ENCODE assay signal across 23 cellular contexts in the genomic region with DNA sequence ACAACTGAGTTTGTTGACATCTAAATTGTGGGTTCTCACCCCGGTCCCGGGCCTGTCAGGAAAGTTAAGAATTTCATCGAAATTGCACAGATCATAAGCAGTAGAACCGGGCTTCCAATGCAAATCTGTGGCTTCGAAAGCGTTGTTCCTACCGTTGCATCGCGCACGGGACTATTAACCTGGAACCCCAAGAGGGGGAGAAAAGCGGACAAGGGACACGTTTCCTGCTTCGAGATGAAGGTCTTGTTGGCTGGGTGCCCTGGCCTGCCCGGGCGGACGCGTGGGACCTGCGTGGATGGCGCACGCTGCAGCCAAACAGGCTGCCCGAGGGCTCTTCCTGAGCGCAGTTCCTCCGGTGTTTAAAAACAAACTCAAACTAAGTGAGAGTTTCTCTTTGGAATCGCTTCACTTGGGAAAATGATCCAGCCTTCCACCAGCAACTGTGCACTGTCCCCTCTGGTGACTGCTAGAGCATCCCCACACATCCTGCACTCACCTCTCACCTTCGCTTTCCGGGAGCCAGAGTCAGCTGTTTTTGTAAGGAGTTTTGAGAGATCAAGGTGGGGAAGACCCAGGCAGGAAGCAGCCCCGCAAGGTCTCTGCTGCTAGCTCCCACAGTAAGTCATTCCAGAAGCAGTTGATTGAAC. TPM values are rescaled to one million over a fixed set of nuclear protein-coding genes. Genes with fewer than 3 reads are reported as not detected.
DNase-seq lines count a peak whose midpoint lies in the region; ATAC-seq and TF ChIP-seq lines count a peak whose summit lies in the region.
"Had no signal": no experiment of that assay in that cellular context is flagged by ENCODE, and none has a peak within 500 bp of the region (broad histone marks: within the 10 kb centered on the region; RNA-seq: fewer than 3 reads in every experiment).

No MANE protein-coding gene starts in this region.

- peak overlapping the region in 7 of 12 donors; percentile 21 to 90 (median 68) for H3K4me3 ChIP-seq in heart left ventricle
- H3K4me3 ChIP-seq: esophagus muscularis mucosa, K562, SK-N-MC, suprapubic skin, uterus had no signal

- H3K4me1 Mint-ChIP-seq in brain (peaks cover 30% of the 10 kb centered on the region), memory B cell (no peaks in the 10 kb centered on the region)

- no peak for TF ChIP-seq POLR2A in heart left ventricle (IDR thresholded peaks at IDR 0.05)

- peaks cover 0 to 7% (median 4%) of the 10 kb centered on the region in 5 experiments for H3K9me3 Mint-ChIP-seq in brain
- H3K9me3 Mint-ChIP-seq in memory B cell, result peaks cover 1% of the 10 kb centered on the region
- H3K9me3 Mint-ChIP-seq: natural killer cell had no signal

- H3K27me3 Mint-ChIP-seq in brain (peaks cover 100% of the 10 kb centered on the region), memory B cell (peaks cover 26% of the 10 kb centered on the region)

- DNase-seq in heart left ventricle, result peak in 1 of 5 donors; percentile 50
- DNase-seq in Right ventricle myocardium superior, result no peak
- no peak for DNase-seq in memory B cell (ENCODE audit: low spot score in 2 of 2)
- no peak for DNase-seq in DMS79 (lab: John Stamatoyannopoulos, UW)
- DNase-seq in NCI-H1092 (lab: John Stamatoyannopoulos, UW), result no peak
- DNase-seq: C1 segment of cervical spinal cord; effector memory CD4-positive, alpha-beta T cell; MM.1S; natural killer cell; NCI-H1436; NCI-H524; T1000; uterus had no signal

- no peak for ATAC-seq in heart left ventricle
- ATAC-seq in Right ventricle myocardium superior (ENCODE audit: poor library complexity), result no peak
- no peak for ATAC-seq in memory B cell (ENCODE audit: low read depth)
- no peak for ATAC-seq in HG02763 (IDR thresholded peaks at IDR 0.05; ENCODE audit: unreplicated experiment)
- ATAC-seq in GM18868 (IDR thresholded peaks at IDR 0.05; ENCODE audit: unreplicated experiment), result no peak
- ATAC-seq: HCT116, K562, natural killer cell had no signal

- no peaks in the 10 kb centered on the region for H3K9me3 ChIP-seq in heart left ventricle
- H3K9me3 ChIP-seq: esophagus muscularis mucosa, suprapubic skin, uterus had no signal

- peaks cover 0 to 98% (median 18%) of the 10 kb centered on the region in 9 donors for H3K27me3 ChIP-seq in heart left ventricle

- H3K4me3 Mint-ChIP-seq in brain (peak overlapping the region in 3 of 5 experiments; percentile 64 to 78 (median 71)), memory B cell (no peak overlapping the region)
- H3K4me3 Mint-ChIP-seq: natural killer cell had no signal

- intact Hi-C loops in heart left ventricle (cut with DNase I) (loop anchor here in 5 of 10 donors (5.0 to 10.0 kb wide), 5 partner anchors 113 to 266 kb away; no protein-coding TSS in a partner anchor), Right ventricle myocardium superior (cut with DNase I) (loop anchor here (5.0 to 10.0 kb wide), 2 partner anchors 118 to 166 kb away; no protein-coding TSS in a partner anchor)

- TF ChIP-seq CTCF in heart left ventricle (IDR thresholded peaks at IDR 0.05) (no peak), brain (conservative IDR thresholded peaks at IDR 0.05) (no peak)

- no peaks in the 10 kb centered on the region for H3K36me3 ChIP-seq in heart left ventricle
- H3K36me3 ChIP-seq: esophagus muscularis mucosa, suprapubic skin, uterus had no signal

- WGBS in heart left ventricle, 4 donors, result 34 to 64% (median 37%) methylated on average over 27 of the region's 27 CpGs

- H3K36me3 Mint-ChIP-seq in brain (no peaks in the 10 kb centered on the region), memory B cell (peaks cover 2% of the 10 kb centered on the region)
- H3K36me3 Mint-ChIP-seq: natural killer cell had no signal

- H3K27ac Mint-ChIP-seq in brain, result no peak overlapping the region
- peak overlapping the region; percentile 43 for H3K27ac Mint-ChIP-seq in memory B cell
- H3K27ac Mint-ChIP-seq: natural killer cell had no signal

- peak overlapping the region in 7 of 12 donors; percentile 6 to 97 (median 93) for H3K27ac ChIP-seq in heart left ventricle
- H3K27ac ChIP-seq: esophagus muscularis mucosa, SK-N-MC, suprapubic skin, uterus had no signal

- peaks cover 0 to 25% (median 6%) of the 10 kb centered on the region in 12 donors for H3K4me1 ChIP-seq in heart left ventricle

RNA-seq across cellular contexts. Expression of a gene that starts 5.1 kb away (rescaled TPM):
- total RNA-seq in heart left ventricle (100 to 1,000 TPM in 7 of 9 donors, 10 to 100 TPM in 2; 84.8 to 155 (median 127) TPM), Right ventricle myocardium superior (124 TPM)
- polyA plus RNA-seq in heart left ventricle (10 to 100 TPM in 1 of 2 donors, 1 to 10 TPM in 1; 5.1 to 30.8 TPM), brain (ENCODE audit: insufficient read depth, low read depth, low replicate concordance) (0.53 TPM)
- total RNA-seq: frontal cortex, K562, natural killer cell, suprapubic skin had no signal
- polyA plus RNA-seq: AG04450, K562 had no signal
